18 cellular contexts compared by ENCODE assay signal in the genomic region with DNA sequence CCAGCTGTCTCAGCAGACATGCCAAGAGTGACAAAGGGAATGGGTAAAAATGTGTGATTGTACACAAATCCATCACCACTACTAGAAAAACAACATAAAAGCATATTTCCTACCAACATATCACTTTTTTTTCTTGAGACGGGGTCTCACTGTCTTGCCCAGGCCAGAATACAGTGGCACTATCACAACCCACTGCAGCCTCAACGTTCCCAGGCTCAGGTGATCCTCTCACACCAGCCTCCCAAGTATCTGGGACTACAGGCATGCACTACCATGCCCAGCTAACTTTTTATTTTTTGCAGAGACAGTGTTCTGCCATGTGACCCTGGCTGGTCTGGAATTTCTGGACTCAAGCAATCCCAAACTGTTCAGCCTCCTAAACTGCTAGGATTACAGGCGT. TPM values are rescaled to one million over a fixed set of nuclear protein-coding genes. Genes with fewer than 3 reads are reported as not detected.
DNase-seq lines count a peak whose midpoint lies in the region; FAIRE-seq and TF ChIP-seq lines count a peak whose summit lies in the region.
"Had no signal": no experiment of that assay in that cellular context is flagged by ENCODE, and none has a peak within 500 bp of the region (broad histone marks: within the 10 kb centered on the region; RNA-seq: fewer than 3 reads in every experiment).

No MANE protein-coding gene starts in this region.

- peaks cover 16% of the 10 kb centered on the region for H3K4me1 ChIP-seq in prostate gland (replicated peaks)

- H3K27me3 ChIP-seq in dorsolateral prefrontal cortex (no peaks in the 10 kb centered on the region), prostate gland (replicated peaks; ENCODE audit: insufficient read depth) (no peaks in the 10 kb centered on the region)
- H3K27me3 ChIP-seq: BLaER1 had no signal

- no peaks in the 10 kb centered on the region for H3K36me3 ChIP-seq in prostate gland
- H3K36me3 ChIP-seq: BLaER1 had no signal

- FAIRE-seq in H54 (lab: Jason Lieb, UNC), result no peak
- FAIRE-seq: G401.6, GM12891, GM19239 had no signal

- intact Hi-C loops in dorsolateral prefrontal cortex (cut with DNase I) (no loop called here), prostate gland (cut with DNase I) (loop anchor here (10.0 kb wide), 1 partner anchor 74 kb away; no protein-coding TSS in a partner anchor)

- WGBS in prostate gland, result 92% methylated on average over 3 of the region's 3 CpGs

- TF ChIP-seq CTCF in C4-2B (conservative IDR thresholded peaks at IDR 0.05), result no peak
- TF ChIP-seq CTCF in VCaP (conservative IDR thresholded peaks at IDR 0.05), result no peak
- no peak for TF ChIP-seq CTCF in dorsolateral prefrontal cortex (IDR thresholded peaks at IDR 0.05 in 54 of 56, conservative IDR thresholded peaks at IDR 0.05 in 2 of 56; ENCODE audit: low read depth in 1 of 56, partially characterized antibody in 56 of 56)
- no peak for TF ChIP-seq CTCF in prostate gland (IDR thresholded peaks at IDR 0.05)

- no peaks in the 10 kb centered on the region for H3K9me3 ChIP-seq in prostate gland
- H3K9me3 ChIP-seq: BLaER1 had no signal

- TF ChIP-seq POLR2A in prostate gland (IDR thresholded peaks at IDR 0.05) (no peak), H54 (IDR thresholded peaks at IDR 0.05; ENCODE audit: low read depth, low read length) (no peak)

- H3K4me3 ChIP-seq in dorsolateral prefrontal cortex (no peak overlapping the region), prostate gland (no peak overlapping the region)
- H3K4me3 ChIP-seq: BLaER1 had no signal

- H3K27ac ChIP-seq in C4-2B (peak overlapping the region; percentile 45), VCaP (peak overlapping the region; percentile 14; the same call in 1 of the 2 replicates), dorsolateral prefrontal cortex (peak overlapping the region in 54 of 59 donors; percentile 1 to 99 (median 88)), prostate gland (peak overlapping the region; percentile 6 to 93)
- H3K27ac ChIP-seq: BLaER1 had no signal

- no peak for DNase-seq in dorsolateral prefrontal cortex
- DNase-seq in prostate gland (ENCODE audit: low spot score), result no peak
- no peak for DNase-seq in H54 (ENCODE audit: insufficient read length, low spot score)
- DNase-seq in NCI-H2227 treated with DMSO at 0.1 percent for 48 hours (lab: John Stamatoyannopoulos, UW), result no peak
- DNase-seq in cortex of kidney (lab: John Stamatoyannopoulos, UW), result no peak
- no peak for DNase-seq in DMS79 treated with DMSO at 0.1 percent for 48 hours (lab: John Stamatoyannopoulos, UW)
- DNase-seq: 8988T; Calu3; CD8-positive, alpha-beta T cell; DMS53; GOT3; H9 had no signal

RNA-seq across cellular contexts. Expression of gene MTMR2, which starts 5.2 kb away (rescaled TPM):
- total RNA-seq in dorsolateral prefrontal cortex (10 to 100 TPM; 30.2 to 76.1 (median 44.7) TPM), prostate gland (10 to 100 TPM; 32.8 to 37.7 TPM)

Comparison
In these comparisons a context has a peak if more than half of its experiments do, and no peak if none do; other contexts are left out.
1. H3K27ac ChIP-seq: peak in every context shown above with its lines; median percentile 88 in dorsolateral prefrontal cortex; 50 in prostate gland; 45 in C4-2B; 14 in VCaP.